24 cellular contexts compared by ENCODE assay signal in genomic region chr18:58599106-58599505, GRCh38. TPM values are rescaled to one million over a fixed set of nuclear protein-coding genes. Genes with fewer than 3 reads are reported as not detected.
DNase-seq lines count a peak whose midpoint lies in the region; TF ChIP-seq lines count a peak whose summit lies in the region.
"Had no signal": no experiment of that assay in that cellular context is flagged by ENCODE, and none has a peak within 500 bp of the region (broad histone marks: within the 10 kb centered on the region; RNA-seq: fewer than 3 reads in every experiment).

No MANE protein-coding gene starts in this region.

- peak; percentile 31 for DNase-seq in GM23248
- DNase-seq in RPMI7951 (ENCODE audit: low read depth), result peak; percentile 53
- DNase-seq in glomerular visceral epithelial cell (ENCODE audit: extremely low spot score), result peak; percentile 91
- peak; percentile 94 to 97 for DNase-seq in trophoblast cell
- DNase-seq in activated T-helper 2 cell treated with anti-CD3 and anti-CD28 coated beads, Interferon-gamma antibody, Interleukin-2, Interleukin-4, amounts not matched to agents 10 μg/mL and 5 μg/mL and 100 μg/mL, durations not matched to agents 14 hours and 24 hours and 36 hours (ENCODE audit: low spot score), result no peak
- DNase-seq in mesothelial cell of epicardium (ENCODE audit: low spot score in 2 of 2, unreplicated experiment in 2 of 2), result no peak
- DNase-seq in hepatic stellate cell (ENCODE audit: low spot score), result no peak
- DNase-seq: activated CD4-positive, alpha-beta T cell treated with anti-CD3 and anti-CD28 coated beads, Interleukin-2, amount 10 ng/mL, durations not matched to agents 7 days and 5 days; activated naive CD8-positive, alpha-beta T cell treated with anti-CD3 and anti-CD28 coated beads, Interleukin-2, amount 10 ng/mL, durations not matched to agents 7 days and 5 days; CD8-positive, alpha-beta T cell; cortex of kidney; heart left ventricle; KBM-7; lower lobe of right lung; NCI-H187 treated with DMSO at 0.1 percent for 48 hours; NCI-H226; NCI-H774; occipital lobe; SJCRH30; stimulated activated CD4-positive, alpha-beta T cell treated with anti-CD3 and anti-CD28 coated beads, Interleukin-12 subunit alpha, Interleukin-12 subunit beta, amount 100 ng/mL, for 4 hours; stimulated activated CD4-positive, alpha-beta T cell treated with anti-CD3 and anti-CD28 coated beads, Interleukin-4, amount 100 ng/mL, for 4 hours; stimulated activated naive CD8-positive, alpha-beta T cell treated with anti-CD3 and anti-CD28 coated beads, Interleukin-15, Interleukin-2, amounts not matched to agents 100 U/mL and 50 U/mL, for 24 hours had no signal

- peaks cover 14% of the 10 kb centered on the region for H3K4me1 Mint-ChIP-seq in activated T-helper 2 cell treated with anti-CD3 and anti-CD28 coated beads, Interferon-gamma antibody, Interleukin-2, Interleukin-4, amounts not matched to agents 10 μg/mL and 5 μg/mL and 100 μg/mL, durations not matched to agents 14 hours and 24 hours and 36 hours (ENCODE audit: low read depth)
- H3K4me1 Mint-ChIP-seq in mesothelial cell of epicardium, result peaks cover 29% of the 10 kb centered on the region

- H3K9me2 ChIP-seq in GM23248 (ENCODE audit: insufficient read depth), result no peaks in the 10 kb centered on the region

- 84% methylated on average over 7 of the region's 7 CpGs for WGBS in GM23248 (ENCODE audit: low coverage in 1 of 2, low lambda C conversion rate in 2 of 2, missing lambda C conversion rate in 2 of 2), 2 experiments
- no CpG with 5 or more reads among the region's 7 CpGs for WGBS in trophoblast cell (ENCODE audit: extremely low coverage, insufficient coverage, insufficient read length)

- H3K27me3 ChIP-seq in GM23248 (replicated peaks; ENCODE audit: insufficient read depth) (no peaks in the 10 kb centered on the region), trophoblast cell (ENCODE audit: insufficient read depth, low read length) (no peaks in the 10 kb centered on the region)
- H3K27me3 ChIP-seq: heart left ventricle, SJCRH30 had no signal

- H2AFZ ChIP-seq in GM23248 (no peak overlapping the region), trophoblast cell (ENCODE audit: insufficient read depth, low read length, poor library complexity) (no peak overlapping the region)

- H4K12ac ChIP-seq in trophoblast cell (ENCODE audit: low read depth, low read length), result no peak overlapping the region

- H3K9me3 ChIP-seq in GM23248 (ENCODE audit: low read depth) (no peaks in the 10 kb centered on the region), trophoblast cell (ENCODE audit: insufficient read depth, low read depth, low read length) (peaks cover 8% of the 10 kb centered on the region)
- H3K9me3 ChIP-seq: SJCRH30 had no signal

- peak overlapping the region; percentile 28 for H2BK5ac ChIP-seq in trophoblast cell (ENCODE audit: low read depth, low read length, poor library complexity)

- H3K18ac ChIP-seq in trophoblast cell (ENCODE audit: low read length), result peak overlapping the region; percentile 23

- no peaks in the 10 kb centered on the region for H4K20me1 ChIP-seq in GM23248 (ENCODE audit: insufficient read depth)

- H3K14ac ChIP-seq in trophoblast cell (ENCODE audit: low read length), result peak overlapping the region; percentile 51

- no peak overlapping the region for H3K27ac Mint-ChIP-seq in activated T-helper 2 cell treated with anti-CD3 and anti-CD28 coated beads, Interferon-gamma antibody, Interleukin-2, Interleukin-4, amounts not matched to agents 10 μg/mL and 5 μg/mL and 100 μg/mL, durations not matched to agents 14 hours and 24 hours and 36 hours
- no peak overlapping the region for H3K27ac Mint-ChIP-seq in mesothelial cell of epicardium
- H3K27ac Mint-ChIP-seq: activated CD4-positive, alpha-beta T cell treated with anti-CD3 and anti-CD28 coated beads, Interleukin-2, amount 10 ng/mL, durations not matched to agents 7 days and 5 days; activated naive CD8-positive, alpha-beta T cell treated with anti-CD3 and anti-CD28 coated beads, Interleukin-2, amount 10 ng/mL, durations not matched to agents 7 days and 5 days; activated T-helper 17 cell treated with anti-CD3 and anti-CD28 coated beads, Interleukin-2, amount 50 U/mL, for 72 hours; brain; CD8-positive, alpha-beta T cell had no signal

- intact Hi-C loops in activated T-helper 2 cell treated with anti-CD3 and anti-CD28 coated beads, Interferon-gamma antibody, Interleukin-2, Interleukin-4, amounts not matched to agents 10 μg/mL and 5 μg/mL and 100 μg/mL, durations not matched to agents 14 hours and 24 hours and 36 hours (cut with micrococcal nuclease), result no loop called here

- peak overlapping the region; percentile 47 for H2BK120ac ChIP-seq in trophoblast cell (ENCODE audit: insufficient read depth, low read length, poor library complexity)

- no peak overlapping the region for H3K9ac ChIP-seq in GM23248
- no peak overlapping the region for H3K9ac ChIP-seq in trophoblast cell (ENCODE audit: low read length)

- peaks cover 13% of the 10 kb centered on the region for H3K9me3 Mint-ChIP-seq in activated T-helper 2 cell treated with anti-CD3 and anti-CD28 coated beads, Interferon-gamma antibody, Interleukin-2, Interleukin-4, amounts not matched to agents 10 μg/mL and 5 μg/mL and 100 μg/mL, durations not matched to agents 14 hours and 24 hours and 36 hours
- H3K9me3 Mint-ChIP-seq in mesothelial cell of epicardium, result peaks cover 6% of the 10 kb centered on the region
- H3K9me3 Mint-ChIP-seq: CD8-positive, alpha-beta T cell had no signal

- TF ChIP-seq CTCF in mesothelial cell of epicardium (IDR thresholded peaks at IDR 0.05; ENCODE audit: unreplicated experiment), result no peak

- in situ Hi-C loops in GM23248 (cut with MboI), result no loop called here

- H3K79me1 ChIP-seq in trophoblast cell (ENCODE audit: low read length), result peaks cover 23% of the 10 kb centered on the region

- no peak overlapping the region for H3K4ac ChIP-seq in trophoblast cell (ENCODE audit: low read depth, low read length)

- no peak overlapping the region for H3K4me2 ChIP-seq in GM23248 (ENCODE audit: unreplicated experiment)
- no peak overlapping the region for H3K4me2 ChIP-seq in trophoblast cell (ENCODE audit: low read length)

- H3K79me2 ChIP-seq in GM23248 (ENCODE audit: insufficient read depth), result no peaks in the 10 kb centered on the region
- peaks cover 2% of the 10 kb centered on the region for H3K79me2 ChIP-seq in trophoblast cell (ENCODE audit: control insufficient read depth, insufficient read depth, low read length, poor library complexity)

- H3K27ac ChIP-seq in GM23248 (no peak overlapping the region), trophoblast cell (ENCODE audit: low read depth, low read length) (peak overlapping the region; percentile 50)
- H3K27ac ChIP-seq: lower lobe of right lung, SJCRH30 had no signal

- H3F3A ChIP-seq in GM23248 (ENCODE audit: insufficient read depth), result peaks cover 12% of the 10 kb centered on the region

- no peak overlapping the region for H3K23ac ChIP-seq in trophoblast cell (ENCODE audit: low read length)

- H3K36me3 Mint-ChIP-seq in activated T-helper 2 cell treated with anti-CD3 and anti-CD28 coated beads, Interferon-gamma antibody, Interleukin-2, Interleukin-4, amounts not matched to agents 10 μg/mL and 5 μg/mL and 100 μg/mL, durations not matched to agents 14 hours and 24 hours and 36 hours (ENCODE audit: low read depth), result peaks cover 7% of the 10 kb centered on the region
- peaks cover 2% of the 10 kb centered on the region for H3K36me3 Mint-ChIP-seq in mesothelial cell of epicardium
- H3K36me3 Mint-ChIP-seq: brain; CD8-positive, alpha-beta T cell had no signal

- peak overlapping the region; percentile 51 for H2AK5ac ChIP-seq in trophoblast cell (ENCODE audit: low read length)

- H4K8ac ChIP-seq in trophoblast cell (ENCODE audit: low read depth, low read length), result no peak overlapping the region

- H3K27me3 Mint-ChIP-seq in activated T-helper 2 cell treated with anti-CD3 and anti-CD28 coated beads, Interferon-gamma antibody, Interleukin-2, Interleukin-4, amounts not matched to agents 10 μg/mL and 5 μg/mL and 100 μg/mL, durations not matched to agents 14 hours and 24 hours and 36 hours (ENCODE audit: low read depth), result peaks cover 6% of the 10 kb centered on the region
- no peaks in the 10 kb centered on the region for H3K27me3 Mint-ChIP-seq in mesothelial cell of epicardium (ENCODE audit: low read depth)
- H3K27me3 Mint-ChIP-seq: activated CD4-positive, alpha-beta T cell treated with anti-CD3 and anti-CD28 coated beads, Interleukin-2, amount 10 ng/mL, durations not matched to agents 7 days and 5 days; activated T-helper 17 cell treated with anti-CD3 and anti-CD28 coated beads, Interleukin-2, amount 50 U/mL, for 72 hours had no signal

- H3K4me3 ChIP-seq in GM23248 (no peak overlapping the region), trophoblast cell (ENCODE audit: low read depth, low read length) (no peak overlapping the region)
- H3K4me3 ChIP-seq: heart left ventricle, lower lobe of right lung, SJCRH30 had no signal

- no peak overlapping the region for H3K4me3 Mint-ChIP-seq in activated T-helper 2 cell treated with anti-CD3 and anti-CD28 coated beads, Interferon-gamma antibody, Interleukin-2, Interleukin-4, amounts not matched to agents 10 μg/mL and 5 μg/mL and 100 μg/mL, durations not matched to agents 14 hours and 24 hours and 36 hours (ENCODE audit: low read depth)
- H3K4me3 Mint-ChIP-seq in mesothelial cell of epicardium, result no peak overlapping the region
- H3K4me3 Mint-ChIP-seq: activated CD4-positive, alpha-beta T cell treated with anti-CD3 and anti-CD28 coated beads, Interleukin-2, amount 10 ng/mL, durations not matched to agents 7 days and 5 days; activated naive CD8-positive, alpha-beta T cell treated with anti-CD3 and anti-CD28 coated beads, Interleukin-2, amount 10 ng/mL, durations not matched to agents 7 days and 5 days; activated T-helper 17 cell treated with anti-CD3 and anti-CD28 coated beads, Interleukin-2, amount 50 U/mL, for 72 hours; brain; CD8-positive, alpha-beta T cell had no signal

- H3K36me3 ChIP-seq in GM23248 (ENCODE audit: low read depth) (no peaks in the 10 kb centered on the region), trophoblast cell (ENCODE audit: control insufficient read depth in 1 of 2, insufficient read depth in 2 of 2, low read length in 2 of 2) (peaks cover 3% of the 10 kb centered on the region in 2 experiments)
- H3K36me3 ChIP-seq: lower lobe of right lung, SJCRH30 had no signal

- peaks cover 6% of the 10 kb centered on the region; the same call in 1 of the 2 replicates for H3K4me1 ChIP-seq in GM23248 (ENCODE audit: insufficient read depth)
- H3K4me1 ChIP-seq in trophoblast cell (ENCODE audit: control insufficient read depth in 1 of 2, insufficient read depth in 2 of 2, low read length in 2 of 2), result peaks cover 18 to 25% of the 10 kb centered on the region in 2 experiments
- H3K4me1 ChIP-seq: lower lobe of right lung, SJCRH30 had no signal

- H4K91ac ChIP-seq in trophoblast cell (ENCODE audit: low read depth, low read length), result peak overlapping the region; percentile 86

- peak overlapping the region; percentile 58 for H2BK12ac ChIP-seq in trophoblast cell (ENCODE audit: low read length)

RNA-seq across cellular contexts. Expression of gene ALPK2, which starts 29.8 kb away (rescaled TPM):
- total RNA-seq in GM23248 (2014; rRNA removed; shearing (Covaris generic)), result 85.0 and 98.6 TPM in 2 replicates
- 41.2 and 55.1 TPM in 2 replicates for polyA plus RNA-seq in GM23248 (2016; fragmentation: Nextera tagmentation; extraction: Ambion mirVana)
- total RNA-seq in RPMI7951 (2014; rRNA removed; shearing (Covaris generic)), result 13.6 and 16.6 TPM in 2 replicates
- 8.5 and 8.7 TPM in 2 replicates for polyA plus RNA-seq in trophoblast cell (2013)
- 0.34 and 0.50 TPM in 2 replicates for total RNA-seq in activated T-helper 2 cell treated with anti-CD3 and anti-CD28 coated beads, Interferon-gamma antibody, Interleukin-2, Interleukin-4, amounts not matched to agents 10 μg/mL and 5 μg/mL and 100 μg/mL, durations not matched to agents 14 hours and 24 hours and 36 hours
- 5.6 to 6.4 TPM (median 5.8 TPM) in 3 replicates for total RNA-seq in mesothelial cell of epicardium
- total RNA-seq: activated CD4-positive, alpha-beta T cell treated with anti-CD3 and anti-CD28 coated beads, Interleukin-2, amount 10 ng/mL, durations not matched to agents 7 days and 5 days; lower lobe of right lung had no signal

Comparison
In these comparisons a context has a peak if more than half of its experiments do, and no peak if none do; other contexts are left out.
1. DNase-seq: peak in GM23248 (single experiment), RPMI7951 (single experiment), glomerular visceral epithelial cell (single experiment) and trophoblast cell (2 of 2); none in activated T-helper 2 cell treated with anti-CD3 and anti-CD28 coated beads, Interferon-gamma antibody, Interleukin-2, Interleukin-4, amounts not matched to agents 10 μg/mL and 5 μg/mL and 100 μg/mL, durations not matched to agents 14 hours and 24 hours and 36 hours (single experiment), mesothelial cell of epicardium (0 of 2) and hepatic stellate cell (single experiment).